20 cellular contexts compared by ENCODE assay signal in the genomic region with DNA sequence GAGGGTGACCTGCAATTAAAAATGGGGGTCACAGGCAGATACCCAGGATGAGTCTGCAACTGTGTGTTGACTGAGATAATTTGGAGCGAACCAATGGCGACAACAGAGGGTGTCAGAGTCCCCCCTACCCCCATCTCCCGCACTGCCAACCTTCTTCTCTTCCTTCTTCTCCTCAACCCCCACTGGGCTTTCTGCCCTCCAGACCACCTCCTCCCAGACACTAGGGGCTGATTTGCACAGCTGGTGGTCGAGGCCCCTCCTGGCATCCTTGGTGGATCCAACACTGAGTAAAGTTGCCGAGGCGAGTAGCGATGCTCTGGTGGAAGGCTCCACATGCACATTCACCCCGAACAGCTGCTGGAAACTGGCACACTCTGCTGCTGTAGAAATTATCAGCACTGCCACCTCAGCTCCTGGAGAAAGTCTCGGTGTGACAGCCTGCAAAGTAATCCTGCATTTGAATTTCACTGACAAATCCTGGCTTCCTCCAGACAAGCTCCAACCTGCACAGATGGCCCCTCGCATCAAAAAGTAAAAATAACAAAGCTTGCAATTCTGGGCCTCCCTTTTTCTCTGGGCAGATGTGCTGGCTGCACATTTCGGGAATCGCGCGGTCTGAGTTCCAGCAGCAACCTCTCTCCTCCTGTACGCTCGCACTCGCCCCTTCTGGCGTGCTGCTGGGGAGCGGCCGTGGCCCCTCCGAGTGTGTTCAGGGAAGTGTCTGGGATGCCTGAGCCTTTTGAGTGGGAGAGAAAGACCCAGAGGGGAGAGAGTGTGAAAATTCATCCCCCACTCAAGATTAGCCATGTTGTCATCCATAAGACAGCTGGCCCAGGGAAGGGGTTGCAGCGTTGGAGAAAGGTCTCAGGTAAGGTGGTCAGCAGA. TPM values are rescaled to one million over a fixed set of nuclear protein-coding genes. Genes with fewer than 3 reads are reported as not detected.
DNase-seq lines count a peak whose midpoint lies in the region.
"Had no signal": no experiment of that assay in that cellular context is flagged by ENCODE, and none has a peak within 500 bp of the region (broad histone marks: within the 10 kb centered on the region; RNA-seq: fewer than 3 reads in every experiment).

No MANE protein-coding gene starts in this region.

- H3K4me1 Mint-ChIP-seq in T-helper 2 cell treated with Interferon-gamma antibody and Interleukin-4, amounts not matched to agents 5 μg/mL and 100 μg/mL, for 36 hours (ENCODE audit: low read depth) = peaks cover 26% of the 10 kb centered on the region

- H4K8ac ChIP-seq in mesenchymal stem cell (ENCODE audit: low read length) = peak overlapping the region; percentile 31

- H3K9me3 Mint-ChIP-seq in T-helper 2 cell treated with Interferon-gamma antibody and Interleukin-4, amounts not matched to agents 5 μg/mL and 100 μg/mL, for 36 hours = no peaks in the 10 kb centered on the region
- H3K9me3 Mint-ChIP-seq: activated naive CD8-positive, alpha-beta T cell treated with anti-CD3 and anti-CD28 coated beads, Interleukin-2, amount 10 ng/mL, durations not matched to agents 7 days and 5 days; natural killer cell treated with Interleukin-12 subunit alpha and Interleukin-12 subunit beta and Interleukin-15 and Interleukin-18, amount 100 ng/mL, for 72 hours had no signal

- no peaks in the 10 kb centered on the region for H3K79me1 ChIP-seq in mesenchymal stem cell (replicated peaks; ENCODE audit: low read length, poor library complexity, severe bottlenecking)

- H3K18ac ChIP-seq in mesenchymal stem cell (ENCODE audit: low read depth in 1 of 2, low read length in 2 of 2) = no peak overlapping the region

- H3K36me3 ChIP-seq in mesenchymal stem cell (ENCODE audit: control insufficient read depth in 1 of 2, insufficient read depth in 2 of 2, low read depth in 1 of 2, low read length in 2 of 2) = no peaks in the 10 kb centered on the region
- H3K36me3 ChIP-seq: HAP-1, uterus had no signal

- H2BK120ac ChIP-seq in mesenchymal stem cell (ENCODE audit: low read depth, low read length) = no peak overlapping the region

- H2AFZ ChIP-seq in mesenchymal stem cell (ENCODE audit: low read depth, low read length) = no peak overlapping the region
- H2AFZ ChIP-seq: parathyroid adenoma had no signal

- no peak overlapping the region for H2AK5ac ChIP-seq in mesenchymal stem cell (ENCODE audit: low read length, severe bottlenecking)

- peaks cover 21% of the 10 kb centered on the region for H3K4me1 ChIP-seq in mesenchymal stem cell (ENCODE audit: control insufficient read depth, insufficient read depth, low read depth, low read length)
- H3K4me1 ChIP-seq: HAP-1, parathyroid adenoma had no signal

- peak overlapping the region; percentile 76 for H4K91ac ChIP-seq in mesenchymal stem cell (ENCODE audit: low read length)

- no peak overlapping the region for H3K4ac ChIP-seq in mesenchymal stem cell (ENCODE audit: low read depth in 1 of 2, low read length in 2 of 2)

- H2BK15ac ChIP-seq in mesenchymal stem cell (ENCODE audit: low read depth, poor library complexity, severe bottlenecking) = no peak overlapping the region

- H3K27ac ChIP-seq in angular gyrus (ENCODE audit: low read depth, low read length) (peak overlapping the region; percentile 27), mesenchymal stem cell (ENCODE audit: low read length, poor library complexity, severe bottlenecking) (no peak overlapping the region), temporal lobe (ENCODE audit: low read depth, low read length) (peak overlapping the region; percentile 38)
- H3K27ac ChIP-seq: parathyroid adenoma, uterus had no signal

- no peak overlapping the region for H3K14ac ChIP-seq in mesenchymal stem cell (ENCODE audit: low read length in 2 of 2)

- H3K4me3 Mint-ChIP-seq in T-helper 2 cell treated with Interferon-gamma antibody and Interleukin-4, amounts not matched to agents 5 μg/mL and 100 μg/mL, for 36 hours = no peak overlapping the region
- H3K4me3 Mint-ChIP-seq: activated CD4-positive, alpha-beta T cell treated with anti-CD3 and anti-CD28 coated beads for 36 hours; activated naive CD8-positive, alpha-beta T cell treated with anti-CD3 and anti-CD28 coated beads, Interleukin-2, amount 10 ng/mL, durations not matched to agents 7 days and 5 days; natural killer cell treated with Interleukin-12 subunit alpha and Interleukin-12 subunit beta and Interleukin-15 and Interleukin-18, amount 100 ng/mL, for 72 hours had no signal

- peak overlapping the region; percentile 30 to 66 for H2BK12ac ChIP-seq in mesenchymal stem cell (ENCODE audit: low read length in 2 of 2)

- no peaks in the 10 kb centered on the region for H3K9me3 ChIP-seq in mesenchymal stem cell (ENCODE audit: control insufficient read depth, low read length)
- H3K9me3 ChIP-seq: HAP-1, uterus had no signal

- WGBS in mesenchymal stem cell = 83% methylated on average over 18 of the region's 22 CpGs

- no peak overlapping the region for H2BK5ac ChIP-seq in mesenchymal stem cell (ENCODE audit: low read depth, low read length, poor library complexity, severe bottlenecking)

- no peak for DNase-seq in T-helper 2 cell treated with Interferon-gamma antibody and Interleukin-4, amounts not matched to agents 5 μg/mL and 100 μg/mL, for 36 hours (ENCODE audit: low spot score)
- DNase-seq in T-helper 2 cell = no peak
- no peak for DNase-seq in mesenchymal stem cell
- DNase-seq in SKM-1 treated with dmso at 0.1 percent for 144 hours (lab: John Stamatoyannopoulos, UW; ENCODE audit: unreplicated experiment) = no peak
- DNase-seq in SHP77 treated with DMSO at 0.1 percent for 48 hours (lab: John Stamatoyannopoulos, UW) = no peak
- no peak for DNase-seq in T1000 (lab: John Stamatoyannopoulos, UW)
- DNase-seq: activated CD4-positive, alpha-beta T cell treated with anti-CD3 and anti-CD28 coated beads for 36 hours; activated naive CD8-positive, alpha-beta T cell treated with anti-CD3 and anti-CD28 coated beads, Interleukin-2, amount 10 ng/mL, durations not matched to agents 7 days and 5 days; KG1; NCI-H1436 treated with DMSO at 0.1 percent for 48 hours; NCI-H226; NCI-H774; SHP77; uterus had no signal

- H3K27me3 ChIP-seq in mesenchymal stem cell (ENCODE audit: control insufficient read depth in 1 of 2, insufficient read depth in 1 of 2, low read length in 2 of 2) = peaks cover 35 to 51% of the 10 kb centered on the region in 2 experiments
- H3K27me3 ChIP-seq: uterus had no signal

- no peaks in the 10 kb centered on the region for H3K36me3 Mint-ChIP-seq in T-helper 2 cell treated with Interferon-gamma antibody and Interleukin-4, amounts not matched to agents 5 μg/mL and 100 μg/mL, for 36 hours (ENCODE audit: low read depth)
- H3K36me3 Mint-ChIP-seq: activated naive CD8-positive, alpha-beta T cell treated with anti-CD3 and anti-CD28 coated beads, Interleukin-2, amount 10 ng/mL, durations not matched to agents 7 days and 5 days; brain; natural killer cell treated with Interleukin-12 subunit alpha and Interleukin-12 subunit beta and Interleukin-15 and Interleukin-18, amount 100 ng/mL, for 72 hours had no signal

- no peak overlapping the region for H3K23ac ChIP-seq in mesenchymal stem cell (ENCODE audit: low read length in 2 of 2)

- no peak overlapping the region for H3K4me2 ChIP-seq in mesenchymal stem cell (ENCODE audit: low read length, poor library complexity, severe bottlenecking)

- no peak overlapping the region for H3K9ac ChIP-seq in mesenchymal stem cell (ENCODE audit: low read length)
- H3K9ac ChIP-seq: parathyroid adenoma had no signal

- H3K27ac Mint-ChIP-seq in T-helper 2 cell treated with Interferon-gamma antibody and Interleukin-4, amounts not matched to agents 5 μg/mL and 100 μg/mL, for 36 hours = peak overlapping the region; percentile 41
- H3K27ac Mint-ChIP-seq: activated CD4-positive, alpha-beta T cell treated with anti-CD3 and anti-CD28 coated beads for 36 hours; activated naive CD8-positive, alpha-beta T cell treated with anti-CD3 and anti-CD28 coated beads, Interleukin-2, amount 10 ng/mL, durations not matched to agents 7 days and 5 days; natural killer cell treated with Interleukin-12 subunit alpha and Interleukin-12 subunit beta and Interleukin-15 and Interleukin-18, amount 100 ng/mL, for 72 hours had no signal

- no peak overlapping the region for H3K4me3 ChIP-seq in mesenchymal stem cell (ENCODE audit: insufficient read depth in 1 of 2, low read depth in 1 of 2, low read length in 2 of 2)
- H3K4me3 ChIP-seq: HAP-1, uterus had no signal

- H3K27me3 Mint-ChIP-seq in T-helper 2 cell treated with Interferon-gamma antibody and Interleukin-4, amounts not matched to agents 5 μg/mL and 100 μg/mL, for 36 hours (ENCODE audit: low read depth) = no peaks in the 10 kb centered on the region
- H3K27me3 Mint-ChIP-seq: activated CD4-positive, alpha-beta T cell treated with anti-CD3 and anti-CD28 coated beads for 36 hours; activated naive CD8-positive, alpha-beta T cell treated with anti-CD3 and anti-CD28 coated beads, Interleukin-2, amount 10 ng/mL, durations not matched to agents 7 days and 5 days had no signal

RNA-seq across cellular contexts. Expression of gene CCNE1, which starts 28.5 kb away (rescaled TPM):
- 9.8 TPM for polyA plus RNA-seq in mesenchymal stem cell (2013, experiment 1 of 2)
- polyA plus RNA-seq in mesenchymal stem cell (2013, experiment 2 of 2) = 9.8 TPM
- 1.2 TPM for total RNA-seq in temporal lobe
